9 cellular contexts compared by ENCODE assay signal in genomic region chr11:111230122-111230465, GRCh38. TPM values are rescaled to one million over a fixed set of nuclear protein-coding genes. Genes with fewer than 3 reads are reported as not detected.
DNase-seq lines count a peak whose midpoint lies in the region; ATAC-seq and TF ChIP-seq lines count a peak whose summit lies in the region.
"Had no signal": no experiment of that assay in that cellular context is flagged by ENCODE, and none has a peak within 500 bp of the region (broad histone marks: within the 10 kb centered on the region; RNA-seq: fewer than 3 reads in every experiment).

No MANE protein-coding gene starts in this region.

- ATAC-seq in HG03571 (IDR thresholded peaks at IDR 0.05; ENCODE audit: unreplicated experiment) (peak; percentile 28), foreskin keratinocyte (peak; percentile 68), upper lobe of right lung (peak; percentile 35)

- H3K4me3 ChIP-seq in upper lobe of right lung = peak overlapping the region; percentile 57
- no peak overlapping the region for H3K4me3 ChIP-seq in H7 (ENCODE audit: insufficient read depth, low read depth, low read length)

- no peaks in the 10 kb centered on the region for H3K9me3 ChIP-seq in upper lobe of right lung

- no peaks in the 10 kb centered on the region for H3K4me1 ChIP-seq in foreskin keratinocyte
- peaks cover 6% of the 10 kb centered on the region for H3K4me1 ChIP-seq in upper lobe of right lung

- H3K4me3 Mint-ChIP-seq in activated naive CD4-positive, alpha-beta T cell treated with anti-CD3 and anti-CD28 coated beads, Interleukin-2, amount 50 U/mL, for 24 hours = peak overlapping the region; percentile 64

- intact Hi-C loops in upper lobe of right lung (cut with DNase I) = no loop called here

- peaks cover 15% of the 10 kb centered on the region for H3K27me3 Mint-ChIP-seq in activated naive CD4-positive, alpha-beta T cell treated with anti-CD3 and anti-CD28 coated beads, Interleukin-2, amount 50 U/mL, for 24 hours

- no peak overlapping the region for H3K27ac ChIP-seq in foreskin keratinocyte
- H3K27ac ChIP-seq in upper lobe of right lung = no peak overlapping the region

- H3K27me3 ChIP-seq in foreskin keratinocyte = no peaks in the 10 kb centered on the region
- no peaks in the 10 kb centered on the region for H3K27me3 ChIP-seq in upper lobe of right lung
- H3K27me3 ChIP-seq in H7 (ENCODE audit: control insufficient read depth, insufficient read depth, low read length) = no peaks in the 10 kb centered on the region

- no peak for DNase-seq in activated naive CD4-positive, alpha-beta T cell (lab: John Stamatoyannopoulos, UW)
- DNase-seq in foreskin keratinocyte = no peak
- DNase-seq in upper lobe of right lung = no peak
- no peak for DNase-seq in activated gamma-delta T cell treated with Interleukin-2 at 50 U/mL for 16 hours
- DNase-seq in H7 = no peak
- DNase-seq in NCI-H1694 treated with DMSO at 0.1 percent for 48 hours (lab: John Stamatoyannopoulos, UW) = no peak

- H3K27ac Mint-ChIP-seq in activated naive CD4-positive, alpha-beta T cell treated with anti-CD3 and anti-CD28 coated beads, Interleukin-2, amount 50 U/mL, for 24 hours = no peak overlapping the region

- TF ChIP-seq CTCF in foreskin keratinocyte (conservative IDR thresholded peaks at IDR 0.05) = no peak
- TF ChIP-seq CTCF in upper lobe of right lung (IDR thresholded peaks at IDR 0.05) = no peak

- no peaks in the 10 kb centered on the region for H3K36me3 Mint-ChIP-seq in activated naive CD4-positive, alpha-beta T cell treated with anti-CD3 and anti-CD28 coated beads, Interleukin-2, amount 50 U/mL, for 24 hours

- H3K36me3 ChIP-seq in upper lobe of right lung (no peaks in the 10 kb centered on the region), H7 (replicated peaks; ENCODE audit: control insufficient read depth, insufficient read depth, low read length) (no peaks in the 10 kb centered on the region)

- no peaks in the 10 kb centered on the region for H3K9me3 Mint-ChIP-seq in activated naive CD4-positive, alpha-beta T cell treated with anti-CD3 and anti-CD28 coated beads, Interleukin-2, amount 50 U/mL, for 24 hours

- H3K4me1 Mint-ChIP-seq in activated naive CD4-positive, alpha-beta T cell treated with anti-CD3 and anti-CD28 coated beads, Interleukin-2, amount 50 U/mL, for 24 hours = peaks cover 14% of the 10 kb centered on the region

RNA-seq across cellular contexts. Expression of gene POU2AF2, which starts 15.4 kb away (rescaled TPM):
- total RNA-seq in foreskin keratinocyte (not detected in 2 replicates), upper lobe of right lung (not detected)
- polyA plus RNA-seq in foreskin keratinocyte = not detected in 2 replicates
- total RNA-seq in H7 (2014; rRNA removed; shearing (Covaris generic)) = not detected in 2 replicates
- total RNA-seq: Daoy had no signal
